ENCODE assay signal across 1 cellular context in genomic region chr14:95533391-95533821, GRCh38.
A peak's percentile ranks its signal among the peaks of the same experiment; 100 is the strongest.
TF ChIP-seq lines count a peak whose summit lies in the region.

No MANE protein-coding gene starts in this region.

TF ChIP-seq in K562, 482 proteins besides CTCF, POLR2A, EP300 and RAD21 (continued from another document and continues in another):
- TF ChIP-seq MGA (IDR thresholded peaks at IDR 0.05) (peak; percentile 8; the same call in 1 of the 2 replicates), TRIM28 (IDR thresholded peaks at IDR 0.05) (no peak), ZFP36 (IDR thresholded peaks at IDR 0.05; ENCODE audit: low read depth, low read length, partially characterized antibody) (no peak), HDAC3 (IDR thresholded peaks at IDR 0.05; ENCODE audit: borderline replicate concordance, partially characterized antibody) (no peak), ETS1 (conservative IDR thresholded peaks at IDR 0.05; ENCODE audit: control insufficient read depth, low read depth, low read length) (0 out of 2 replicates have a peak, but pooled peaks have one; percentile 20), MTA2 (IDR thresholded peaks at IDR 0.05; ENCODE audit: low read depth) (no peak), CBX1 (IDR thresholded peaks at IDR 0.05; ENCODE audit: low read depth) (no peak), ZNF23 (CRISPR knock-in tag; IDR thresholded peaks at IDR 0.05) (no peak), ZNF695 (CRISPR knock-in tag; IDR thresholded peaks at IDR 0.05) (no peak), CBFA2T2 (conservative IDR thresholded peaks at IDR 0.05) (peak; percentile 32; the same call in 1 of the 2 replicates), ZNF124 (CRISPR knock-in tag; IDR thresholded peaks at IDR 0.05) (no peak), TCF7L2 (IDR thresholded peaks at IDR 0.05; ENCODE audit: low read depth, low read length) (no peak), ZNF609 (CRISPR knock-in tag; IDR thresholded peaks at IDR 0.05; ENCODE audit: borderline replicate concordance) (no peak), CBFA2T3 (IDR thresholded peaks at IDR 0.05) (peak; percentile 65; the same call in 1 of the 2 replicates), HDAC1 (IDR thresholded peaks at IDR 0.05) (peak in 1 of 2 experiments; percentile 68; a peak in 2 of 4 replicates), ZNF445 (CRISPR knock-in tag; IDR thresholded peaks at IDR 0.05; ENCODE audit: low read depth) (no peak), TEAD4 (IDR thresholded peaks at IDR 0.05; ENCODE audit: low read length) (0 out of 2 replicates have a peak, but pooled peaks have one; percentile 24), TEAD4 (CRISPR knock-in tag; IDR thresholded peaks at IDR 0.05; ENCODE audit: borderline replicate concordance) (no peak), ZNF175 (CRISPR knock-in tag; IDR thresholded peaks at IDR 0.05; ENCODE audit: low read depth) (no peak), ZNF77 (CRISPR knock-in tag; IDR thresholded peaks at IDR 0.05) (no peak), SFPQ (IDR thresholded peaks at IDR 0.05; ENCODE audit: low read depth, low read length) (no peak), COPS2 (conservative IDR thresholded peaks at IDR 0.05) (no peak), ZNF347 (CRISPR knock-in tag; IDR thresholded peaks at IDR 0.05; ENCODE audit: low read depth) (no peak), MNT (conservative IDR thresholded peaks at IDR 0.05) (peak; percentile 38 to 74; a peak in 3 of 4 replicates), ERF (CRISPR knock-in tag; IDR thresholded peaks at IDR 0.05) (no peak), ZNF511 (CRISPR knock-in tag; IDR thresholded peaks at IDR 0.05) (no peak), HLTF (IDR thresholded peaks at IDR 0.05) (no peak), ARNT (IDR thresholded peaks at IDR 0.05) (no peak), PREB (CRISPR knock-in tag; IDR thresholded peaks at IDR 0.05) (no peak), SRSF7 (optimal IDR thresholded peaks at IDR 0.05; ENCODE audit: low read depth, low read length) (no peak), HDGF (IDR thresholded peaks at IDR 0.05) (no peak), NFIC (IDR thresholded peaks at IDR 0.05) (no peak), TFAP4 (CRISPR knock-in tag; IDR thresholded peaks at IDR 0.05; ENCODE audit: borderline replicate concordance) (peak; percentile 85), ZNF75A (CRISPR knock-in tag; IDR thresholded peaks at IDR 0.05) (no peak), MAFG (tag; conservative IDR thresholded peaks at IDR 0.05) (0 out of 2 replicates have a peak, but pooled peaks have one; percentile 14), CBX3 (IDR thresholded peaks at IDR 0.05; ENCODE audit: borderline replicate concordance in 1 of 2, low read length in 2 of 2) (no peak), ZNF224 (CRISPR knock-in tag; IDR thresholded peaks at IDR 0.05) (no peak)
